ENCODE assay signal across 23 cellular contexts in genomic region chr14:33679025-33679424, GRCh38.
"Had no signal": no experiment of that assay in that cellular context is flagged by ENCODE, and none has a peak within 500 bp of the region (broad histone marks: within the 10 kb centered on the region; RNA-seq: fewer than 3 reads in every experiment).

No MANE protein-coding gene starts in this region.

- H3K4me1 ChIP-seq: left lung, thyroid gland, upper lobe of right lung had no signal

- H3K27me3 ChIP-seq: left lung, sigmoid colon, thyroid gland, upper lobe of right lung had no signal

- DNase-seq: activated CD4-positive, alpha-beta T cell treated with anti-CD3 and anti-CD28 coated beads, Interleukin-2, amount 10 ng/mL, durations not matched to agents 7 days and 5 days; activated CD4-positive, CD25-positive, alpha-beta regulatory T cell treated with anti-CD3 and anti-CD28 coated beads, Interleukin-2, amount 50 U/mL, for 72 hours; activated CD8-positive, alpha-beta memory T cell treated with anti-CD3 and anti-CD28 coated beads, Interleukin-2, amount 10 ng/mL, durations not matched to agents 7 days and 5 days; activated CD8-positive, alpha-beta T cell treated with anti-CD3 and anti-CD28 coated beads for 36 hours; activated effector memory CD4-positive, alpha-beta T cell treated with anti-CD3 and anti-CD28 coated beads, Interleukin-2, amount 50 U/mL, for 16 hours; activated naive CD4-positive, alpha-beta T cell treated with anti-CD3 and anti-CD28 coated beads, Interleukin-2, amount 10 ng/mL, durations not matched to agents 7 days and 5 days; activated naive CD8-positive, alpha-beta T cell treated with anti-CD3 and anti-CD28 coated beads, Interleukin-2, amount 50 U/mL, for 24 hours; activated T-cell treated with anti-CD3 and anti-CD28 coated beads for 4 hours; anterior cingulate cortex; caudate nucleus; effector CD8-positive, alpha-beta T cell; immature natural killer cell; left lung; naive thymus-derived CD4-positive, alpha-beta T cell; occipital lobe; retina; sigmoid colon; substantia nigra; thyroid gland; upper lobe of right lung; WERI-Rb-1 had no signal

- H3K27ac ChIP-seq: left lung, sigmoid colon, thyroid gland, upper lobe of right lung, WERI-Rb-1 had no signal

- H3K9me3 ChIP-seq: left lung, sigmoid colon, thyroid gland, upper lobe of right lung had no signal

- H3K4me3 ChIP-seq: left lung, lung, sigmoid colon, thyroid gland, upper lobe of right lung had no signal

- ATAC-seq: activated CD8-positive, alpha-beta memory T cell treated with anti-CD3 and anti-CD28 coated beads, Interleukin-2, amount 10 ng/mL, durations not matched to agents 7 days and 5 days; activated CD8-positive, alpha-beta T cell treated with anti-CD3 and anti-CD28 coated beads for 36 hours; activated naive CD8-positive, alpha-beta T cell treated with anti-CD3 and anti-CD28 coated beads, Interleukin-2, amount 50 U/mL, for 24 hours; esophagus mucosa; left lung; naive thymus-derived CD4-positive, alpha-beta T cell; upper lobe of right lung had no signal

- H3K36me3 ChIP-seq: left lung, sigmoid colon, thyroid gland, upper lobe of right lung, WERI-Rb-1 had no signal
